ENCODE assay signal across 27 cellular contexts in genomic region chr6:63963756-63964315, GRCh38.
DNase-seq lines count a peak whose midpoint lies in the region; ATAC-seq, FAIRE-seq and TF ChIP-seq lines count a peak whose summit lies in the region.
"Had no signal": no experiment of that assay in that cellular context is flagged by ENCODE, and none has a peak within 500 bp of the region (broad histone marks: within the 10 kb centered on the region; RNA-seq: fewer than 3 reads in every experiment).

No MANE protein-coding gene starts in this region.

- no peak overlapping the region for H2AFZ ChIP-seq in HepG2 (ENCODE audit: low read length)

- no peak for TF ChIP-seq POLR2A in HepG2 (IDR thresholded peaks at IDR 0.05; ENCODE audit: insufficient read depth in 1 of 2, low read depth in 2 of 2, low read length in 2 of 2)

- no peak overlapping the region for H3K27ac ChIP-seq in C4-2B
- H3K27ac ChIP-seq in HUES6 (ENCODE audit: low read depth, low read length) = peak overlapping the region; percentile 66
- no peak overlapping the region for H3K27ac ChIP-seq in VCaP
- H3K27ac ChIP-seq in HepG2 (ENCODE audit: extremely low read length, insufficient read depth, low read length) = no peak overlapping the region
- H3K27ac ChIP-seq: brain microvascular endothelial cell, ovary, Peyer's patch, sigmoid colon, SJSA1, thoracic aorta, WERI-Rb-1 had no signal

- H3K4me3 ChIP-seq in HUES6 (ENCODE audit: low read depth, low read length) (0 out of 2 replicates have a peak overlapping the region, but pooled peaks have one; percentile 22), HepG2 (replicated peaks in 1 of 3; ENCODE audit: insufficient read depth in 1 of 3, low read depth in 2 of 3, low read length in 3 of 3) (no peak overlapping the region)
- H3K4me3 ChIP-seq: ovary, Peyer's patch, sigmoid colon, SJSA1, thoracic aorta had no signal

- TF ChIP-seq EP300 in HepG2 (IDR thresholded peaks at IDR 0.05; ENCODE audit: low read depth in 2 of 2, low read length in 2 of 2) (no peak), HepG2 (CRISPR knock-in tag; IDR thresholded peaks at IDR 0.05; ENCODE audit: borderline replicate concordance) (no peak)

- H3K4me1 ChIP-seq in HUES6 (ENCODE audit: control insufficient read depth, insufficient read depth, low read length) (peaks cover 20% of the 10 kb centered on the region), HepG2 (ENCODE audit: insufficient read depth, low read length) (no peaks in the 10 kb centered on the region)
- H3K4me1 ChIP-seq: Peyer's patch, sigmoid colon, SJSA1 had no signal

- no peaks in the 10 kb centered on the region for H3K4me1 Mint-ChIP-seq in activated naive CD8-positive, alpha-beta T cell treated with anti-CD3 and anti-CD28 coated beads for 36 hours
- H3K4me1 Mint-ChIP-seq: stimulated activated effector memory CD8-positive, alpha-beta T cell treated with anti-CD3 and anti-CD28 coated beads, Interleukin-12 subunit alpha, Interleukin-12 subunit beta, amount 100 ng/mL, for 72 hours had no signal

- in situ Hi-C loops in HepG2 (cut with HindIII; ENCODE audit: extremely low pct_ligation_motif_present, low pct_unique_long_range_greater_than_20kb) = no loop called here

- H3K27me3 ChIP-seq in HUES6 (ENCODE audit: control insufficient read depth, insufficient read depth, low read length) (no peaks in the 10 kb centered on the region), HepG2 (ENCODE audit: control insufficient read depth in 1 of 2, insufficient read depth in 2 of 2, low read length in 2 of 2) (no peaks in the 10 kb centered on the region)
- H3K27me3 ChIP-seq: brain microvascular endothelial cell, ovary, Peyer's patch, sigmoid colon, SJSA1 had no signal

- CTCF ChIA-PET in HepG2 (lab: Yijun Ruan, JAX; ENCODE audit: low intra/inter-chr PET ratio, low total read pairs) (no interaction called here), HEK293T (lab: Yijun Ruan, JAX) (no interaction called here)

- H3K9ac ChIP-seq in HUES6 (ENCODE audit: low read length) (no peak overlapping the region), HepG2 (ENCODE audit: insufficient read depth, low read depth, low read length) (no peak overlapping the region)

- FAIRE-seq in HepG2 (lab: Jason Lieb, UNC) = no peak
- FAIRE-seq: endothelial cell of umbilical vein, H54, keratinocyte had no signal

- no peaks in the 10 kb centered on the region for H3K79me2 ChIP-seq in HepG2 (ENCODE audit: insufficient read depth, low read length)

- BruUV-seq in HepG2 (replicated peaks; lab: Mats Ljungman, UMichigan) = no TSS peak

- no peaks in the 10 kb centered on the region for H3K27me3 Mint-ChIP-seq in activated naive CD8-positive, alpha-beta T cell treated with anti-CD3 and anti-CD28 coated beads for 36 hours
- H3K27me3 Mint-ChIP-seq: CD4-positive, alpha-beta T cell had no signal

- intact Hi-C loops in HepG2 (cut with micrococcal nuclease; ENCODE audit: unreplicated experiment) = no loop called here

- ATAC-seq in HepG2 (no peak), omental fat pad (ENCODE audit: low FRiP score) (no peak)
- ATAC-seq: stimulated activated effector memory CD8-positive, alpha-beta T cell treated with anti-CD3 and anti-CD28 coated beads, Interleukin-12 subunit alpha, Interleukin-12 subunit beta, amount 100 ng/mL, for 72 hours had no signal

- DNase-seq in HepG2 (ENCODE audit: low spot score) = no peak
- no peak for DNase-seq in omental fat pad (ENCODE audit: low spot score)
- no peak for DNase-seq in HEK293T (ENCODE audit: extremely low spot score)
- no peak for DNase-seq in activated naive CD8-positive, alpha-beta T cell treated with anti-CD3 and anti-CD28 coated beads for 36 hours
- DNase-seq in retina = no peak
- DNase-seq: activated effector memory CD4-positive, alpha-beta T cell treated with anti-CD3 and anti-CD28 coated beads, Interleukin-2, amount 50 U/mL, for 16 hours; brain microvascular endothelial cell; CD4-positive, alpha-beta T cell; dermis blood vessel endothelial cell; DMS79 treated with DMSO at 0.1 percent for 48 hours; hypothalamus; NCI-H146; NCI-H82; ovary; Peyer's patch; sigmoid colon; T-helper 2 cell; WERI-Rb-1 had no signal

- H3K4me3 Mint-ChIP-seq in activated naive CD8-positive, alpha-beta T cell treated with anti-CD3 and anti-CD28 coated beads for 36 hours = no peak overlapping the region
- H3K4me3 Mint-ChIP-seq: CD4-positive, alpha-beta T cell; stimulated activated effector memory CD8-positive, alpha-beta T cell treated with anti-CD3 and anti-CD28 coated beads, Interleukin-12 subunit alpha, Interleukin-12 subunit beta, amount 100 ng/mL, for 72 hours had no signal

- H3K36me3 Mint-ChIP-seq in activated naive CD8-positive, alpha-beta T cell treated with anti-CD3 and anti-CD28 coated beads for 36 hours = no peaks in the 10 kb centered on the region
- H3K36me3 Mint-ChIP-seq: stimulated activated effector memory CD8-positive, alpha-beta T cell treated with anti-CD3 and anti-CD28 coated beads, Interleukin-12 subunit alpha, Interleukin-12 subunit beta, amount 100 ng/mL, for 72 hours had no signal

- H3K27ac Mint-ChIP-seq in activated naive CD8-positive, alpha-beta T cell treated with anti-CD3 and anti-CD28 coated beads for 36 hours = no peak overlapping the region
- H3K27ac Mint-ChIP-seq: CD4-positive, alpha-beta T cell; stimulated activated effector memory CD8-positive, alpha-beta T cell treated with anti-CD3 and anti-CD28 coated beads, Interleukin-12 subunit alpha, Interleukin-12 subunit beta, amount 100 ng/mL, for 72 hours had no signal

- H3K9me3 Mint-ChIP-seq in activated naive CD8-positive, alpha-beta T cell treated with anti-CD3 and anti-CD28 coated beads for 36 hours = peaks cover 2% of the 10 kb centered on the region
- H3K9me3 Mint-ChIP-seq: CD4-positive, alpha-beta T cell had no signal

- POLR2A ChIA-PET in HepG2 (lab: Yijun Ruan, JAX) = no interaction called here
- POLR2A ChIA-PET in HEK293T (lab: Yijun Ruan, JAX) = no interaction called here

- H3K4me2 ChIP-seq in HepG2 (ENCODE audit: low read depth, low read length) = no peak overlapping the region

- peaks cover 13% of the 10 kb centered on the region for H3K9me3 ChIP-seq in HUES6 (ENCODE audit: control insufficient read depth, insufficient read depth, low read depth, low read length)
- H3K9me3 ChIP-seq in HepG2 (ENCODE audit: low read length) = no peaks in the 10 kb centered on the region
- H3K9me3 ChIP-seq: ovary, Peyer's patch, sigmoid colon, SJSA1, thoracic aorta had no signal

- H3K36me3 ChIP-seq in HUES6 (ENCODE audit: control insufficient read depth, insufficient read depth, low read length) = no peaks in the 10 kb centered on the region
- no peaks in the 10 kb centered on the region for H3K36me3 ChIP-seq in HepG2 (replicated peaks in 1 of 2; ENCODE audit: control insufficient read depth in 1 of 2, insufficient read depth in 2 of 2, low read length in 2 of 2)
- H3K36me3 ChIP-seq: brain microvascular endothelial cell, ovary, Peyer's patch, sigmoid colon, SJSA1, thoracic aorta, WERI-Rb-1 had no signal

- H4K20me1 ChIP-seq in HepG2 (ENCODE audit: insufficient read depth, low read length) = no peaks in the 10 kb centered on the region

- TF ChIP-seq CTCF in C4-2B (conservative IDR thresholded peaks at IDR 0.05) (peak; percentile 13; the same call in 1 of the 2 replicates), VCaP (conservative IDR thresholded peaks at IDR 0.05) (peak; percentile 22; the same call in 1 of the 2 replicates), HepG2 (CRISPR knock-in tag; IDR thresholded peaks at IDR 0.05) (0 out of 2 replicates have a peak, but pooled peaks have one; percentile 10), omental fat pad (IDR thresholded peaks at IDR 0.05) (no peak)

- TF ChIP-seq RAD21 in HepG2 (CRISPR knock-in tag; IDR thresholded peaks at IDR 0.05) = no peak

TF ChIP-seq in HepG2, 621 proteins besides CTCF, POLR2A, EP300 and RAD21:
- TF ChIP-seq PCBP1 (IDR thresholded peaks at IDR 0.05; ENCODE audit: borderline replicate concordance, low read depth, low read length) = no peak
- peak; percentile 44 for TF ChIP-seq STAG1 (CRISPR knock-in tag; IDR thresholded peaks at IDR 0.05)

TF ChIP-seq in HEK293T, 16 proteins besides CTCF, POLR2A, EP300 and RAD21:
- TF ChIP-seq L3MBTL2 (conservative IDR thresholded peaks at IDR 0.05) (no peak), ARNT (IDR thresholded peaks at IDR 0.05) (no peak), FOXA1 (IDR thresholded peaks at IDR 0.05) (no peak), SP1 (IDR thresholded peaks at IDR 0.05) (no peak), NFRKB (IDR thresholded peaks at IDR 0.05) (no peak)
TF ChIP-seq in HEK293T: peak in this region for 0.

Comparison
In these comparisons a context has a peak if more than half of its experiments do, and no peak if none do; other contexts are left out.
1. CTCF ChIP-seq: peak in C4-2B (single experiment), VCaP (single experiment) and HepG2 (single experiment); none in omental fat pad (0 of 3).